Comparison of ENCODE assay signal across 20 cellular contexts in genomic region chr7:102376964-102377363, GRCh38. TPM values are rescaled to one million over a fixed set of nuclear protein-coding genes. Genes with fewer than 3 reads are reported as not detected.
"Had no signal": no experiment of that assay in that cellular context is flagged by ENCODE, and none has a peak within 500 bp of the region (broad histone marks: within the 10 kb centered on the region; RNA-seq: fewer than 3 reads in every experiment).

No MANE protein-coding gene starts in this region.

RNA-seq across cellular contexts. Expression of gene SPDYE6, which starts 20.7 kb away (rescaled TPM):
- total RNA-seq: endodermal cell; endothelial cell of umbilical vein; epithelial cell of proximal tubule; esophagus muscularis mucosa; fibroblast of lung; foreskin keratinocyte; gastroesophageal sphincter; heart left ventricle; hepatocyte; kidney; left lobe of liver; liver; lung; mesothelial cell of epicardium; mucosa of descending colon; natural killer cell treated with Interleukin-12 subunit alpha and Interleukin-12 subunit beta and Interleukin-15 and Interleukin-18, amount 100 ng/mL, for 72 hours; osteocyte; right atrium auricular region; sciatic nerve; smooth muscle cell had no signal
- polyA plus RNA-seq: endothelial cell of umbilical vein, fibroblast of lung, foreskin keratinocyte, smooth muscle cell had no signal
